ENCODE assay signal across 8 cellular contexts in the genomic region with DNA sequence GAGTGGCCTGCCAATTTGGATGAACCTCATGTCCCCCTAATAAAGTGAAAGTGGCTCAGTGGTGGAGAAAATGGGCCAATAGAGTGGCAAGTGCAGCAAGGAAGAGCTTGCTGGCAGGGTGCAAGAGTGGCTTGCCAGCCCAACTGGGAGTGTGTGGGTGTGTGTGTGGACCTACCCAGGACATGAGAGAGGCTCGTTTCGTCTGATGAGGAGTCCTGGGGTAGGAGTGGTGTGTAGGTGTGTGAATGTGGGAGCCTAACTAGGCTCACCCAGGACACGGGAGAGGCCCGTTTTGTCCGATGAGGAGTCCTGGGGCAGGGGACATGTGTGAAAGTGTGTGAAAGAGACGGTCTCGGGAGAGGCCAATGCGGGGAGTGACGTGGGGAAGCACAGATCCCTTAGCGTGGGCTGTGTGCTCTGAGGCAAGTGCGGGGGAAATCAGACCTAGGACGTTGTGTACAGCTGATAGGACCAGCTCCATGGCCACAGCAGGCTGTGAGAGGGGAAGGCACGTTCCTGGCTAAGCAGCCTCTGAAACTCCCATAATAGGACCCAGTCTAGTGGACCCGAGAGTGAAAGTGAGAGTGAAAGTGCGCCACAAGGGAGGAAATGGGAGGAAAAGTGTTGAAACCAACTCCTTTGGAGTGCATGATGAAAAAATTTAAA. TPM values are rescaled to one million over a fixed set of nuclear protein-coding genes. Genes with fewer than 3 reads are reported as not detected.
DNase-seq lines count a peak whose midpoint lies in the region; ATAC-seq and TF ChIP-seq lines count a peak whose summit lies in the region.

No MANE protein-coding gene starts in this region.

- H3K27ac Mint-ChIP-seq in activated CD4-positive, alpha-beta memory T cell treated with anti-CD3 and anti-CD28 coated beads, Interleukin-2, amount 10 ng/mL, durations not matched to agents 7 days and 5 days = no peak overlapping the region

- WGBS in smooth muscle cell (ENCODE audit: low lambda C conversion rate) = 78% methylated on average over 15 of the region's 15 CpGs

- H3K36me3 Mint-ChIP-seq in activated CD4-positive, alpha-beta memory T cell treated with anti-CD3 and anti-CD28 coated beads, Interleukin-2, amount 10 ng/mL, durations not matched to agents 7 days and 5 days (ENCODE audit: low read depth) = no peaks in the 10 kb centered on the region

- no peaks in the 10 kb centered on the region for H3F3A ChIP-seq in smooth muscle cell (ENCODE audit: low read depth)

- no peaks in the 10 kb centered on the region for H4K20me1 ChIP-seq in smooth muscle cell (ENCODE audit: low read depth)

- peak overlapping the region; percentile 36 for H3K4me3 ChIP-seq in smooth muscle cell

- no peak overlapping the region for H3K9ac ChIP-seq in smooth muscle cell (ENCODE audit: low read depth)

- H3K4me2 ChIP-seq in smooth muscle cell = peak overlapping the region; percentile 81

- POLR2A ChIA-PET in activated CD4-positive, alpha-beta memory T cell treated with anti-CD3 and anti-CD28 coated beads, Interleukin-2, amount 10 ng/mL, durations not matched to agents 7 days and 5 days (lab: Charles Lee) = no interaction called here

- peak; percentile 60 for ATAC-seq in HG03432 (IDR thresholded peaks at IDR 0.05; ENCODE audit: unreplicated experiment)
- peak; percentile 70 for ATAC-seq in left ventricle myocardium superior
- ATAC-seq in HG02840 (IDR thresholded peaks at IDR 0.05; ENCODE audit: low FRiP score, unreplicated experiment) = no peak
- no peak for ATAC-seq in GM18517 (IDR thresholded peaks at IDR 0.05; ENCODE audit: unreplicated experiment)

- no peaks in the 10 kb centered on the region for H3K27me3 ChIP-seq in smooth muscle cell (ENCODE audit: low read depth)

- H2AFZ ChIP-seq in smooth muscle cell (ENCODE audit: low read depth) = no peak overlapping the region

- no peak for DNase-seq in activated CD4-positive, alpha-beta memory T cell treated with anti-CD3 and anti-CD28 coated beads, Interleukin-2, amount 10 ng/mL, durations not matched to agents 7 days and 5 days
- DNase-seq in left ventricle myocardium superior (peak; percentile 29), smooth muscle cell (lab: John Stamatoyannopoulos, UW; ENCODE audit: unreplicated experiment) (no peak), dedifferentiated amniotic fluid mesenchymal stem cell (ENCODE audit: extremely low spot score) (no peak)
- no peak for DNase-seq in activated CD8-positive, alpha-beta memory T cell treated with anti-CD3 and anti-CD28 coated beads, Interleukin-2, amount 50 U/mL, for 4 hours

- no peaks in the 10 kb centered on the region for H3K9me3 ChIP-seq in smooth muscle cell (replicated peaks; ENCODE audit: low read depth)

- intact Hi-C loops in left ventricle myocardium superior (cut with micrococcal nuclease) = no loop called here

- peak overlapping the region; percentile 68 for H3K4me3 Mint-ChIP-seq in activated CD4-positive, alpha-beta memory T cell treated with anti-CD3 and anti-CD28 coated beads, Interleukin-2, amount 10 ng/mL, durations not matched to agents 7 days and 5 days

- no peak for TF ChIP-seq CTCF in smooth muscle cell (IDR thresholded peaks at IDR 0.05; ENCODE audit: borderline replicate concordance, insufficient read depth, poor library complexity, severe bottlenecking)

- H3K36me3 ChIP-seq in smooth muscle cell (ENCODE audit: low read depth) = no peaks in the 10 kb centered on the region

- H3K79me2 ChIP-seq in smooth muscle cell (ENCODE audit: low read depth) = no peaks in the 10 kb centered on the region

- H3K9me3 Mint-ChIP-seq in activated CD4-positive, alpha-beta memory T cell treated with anti-CD3 and anti-CD28 coated beads, Interleukin-2, amount 10 ng/mL, durations not matched to agents 7 days and 5 days = no peaks in the 10 kb centered on the region

- peaks cover 16% of the 10 kb centered on the region for H3K4me1 Mint-ChIP-seq in activated CD4-positive, alpha-beta memory T cell treated with anti-CD3 and anti-CD28 coated beads, Interleukin-2, amount 10 ng/mL, durations not matched to agents 7 days and 5 days

- H3K4me1 ChIP-seq in smooth muscle cell (ENCODE audit: low read depth) = no peaks in the 10 kb centered on the region

- CTCF ChIA-PET in activated CD4-positive, alpha-beta memory T cell treated with anti-CD3 and anti-CD28 coated beads, Interleukin-2, amount 10 ng/mL, durations not matched to agents 7 days and 5 days (lab: Charles Lee) = no interaction called here

- H3K27ac ChIP-seq in smooth muscle cell (ENCODE audit: low read depth) = no peak overlapping the region

- H3K27me3 Mint-ChIP-seq in activated CD4-positive, alpha-beta memory T cell treated with anti-CD3 and anti-CD28 coated beads, Interleukin-2, amount 10 ng/mL, durations not matched to agents 7 days and 5 days = peaks cover 33% of the 10 kb centered on the region

RNA-seq across cellular contexts. Expression of a gene that starts 5.3 kb away (rescaled TPM):
- total RNA-seq in activated CD4-positive, alpha-beta memory T cell treated with anti-CD3 and anti-CD28 coated beads, Interleukin-2, amount 10 ng/mL, durations not matched to agents 7 days and 5 days = not detected
- total RNA-seq in left ventricle myocardium superior = not detected
- not detected in 2 replicates for total RNA-seq in smooth muscle cell
- polyA plus RNA-seq in smooth muscle cell = not detected in 2 replicates

RNA-seq across cellular contexts. Expression of a gene that starts 13.1 kb away (rescaled TPM):
- not detected for total RNA-seq in activated CD4-positive, alpha-beta memory T cell treated with anti-CD3 and anti-CD28 coated beads, Interleukin-2, amount 10 ng/mL, durations not matched to agents 7 days and 5 days
- total RNA-seq in left ventricle myocardium superior (not detected), smooth muscle cell (not detected in 2 replicates)
- not detected in 2 replicates for polyA plus RNA-seq in smooth muscle cell

RNA-seq across cellular contexts. Expression of a gene that starts 22.6 kb away (rescaled TPM):
- not detected for total RNA-seq in activated CD4-positive, alpha-beta memory T cell treated with anti-CD3 and anti-CD28 coated beads, Interleukin-2, amount 10 ng/mL, durations not matched to agents 7 days and 5 days
- total RNA-seq in left ventricle myocardium superior = not detected
- not detected in 2 replicates for total RNA-seq in smooth muscle cell
- not detected in 2 replicates for polyA plus RNA-seq in smooth muscle cell

RNA-seq across cellular contexts. Expression of a gene that starts 39.1 kb away (rescaled TPM):
- 1 to 10 TPM; 9.3 to 9.9 TPM for total RNA-seq in activated CD4-positive, alpha-beta memory T cell treated with anti-CD3 and anti-CD28 coated beads, Interleukin-2, amount 10 ng/mL, durations not matched to agents 7 days and 5 days
- total RNA-seq in left ventricle myocardium superior (22.1 TPM), smooth muscle cell (2.4 and 3.3 TPM in 2 replicates)
- 14.5 and 15.6 TPM in 2 replicates for polyA plus RNA-seq in smooth muscle cell

RNA-seq across cellular contexts. Expression of a gene that starts 44.2 kb away (rescaled TPM):
- total RNA-seq in activated CD4-positive, alpha-beta memory T cell treated with anti-CD3 and anti-CD28 coated beads, Interleukin-2, amount 10 ng/mL, durations not matched to agents 7 days and 5 days = 10 to 100 TPM; 18.4 to 19.1 TPM
- not detected for total RNA-seq in left ventricle myocardium superior
- total RNA-seq in smooth muscle cell = not detected in 2 replicates
- not detected in 2 replicates for polyA plus RNA-seq in smooth muscle cell

Comparison
In these comparisons a context has a peak if more than half of its experiments do, and no peak if none do; other contexts are left out.
1. ATAC-seq: peak in HG03432 (single experiment) and left ventricle myocardium superior (single experiment); none in HG02840 (single experiment) and GM18517 (single experiment).